Comparison of ENCODE assay signal across 18 cellular contexts in the genomic region with DNA sequence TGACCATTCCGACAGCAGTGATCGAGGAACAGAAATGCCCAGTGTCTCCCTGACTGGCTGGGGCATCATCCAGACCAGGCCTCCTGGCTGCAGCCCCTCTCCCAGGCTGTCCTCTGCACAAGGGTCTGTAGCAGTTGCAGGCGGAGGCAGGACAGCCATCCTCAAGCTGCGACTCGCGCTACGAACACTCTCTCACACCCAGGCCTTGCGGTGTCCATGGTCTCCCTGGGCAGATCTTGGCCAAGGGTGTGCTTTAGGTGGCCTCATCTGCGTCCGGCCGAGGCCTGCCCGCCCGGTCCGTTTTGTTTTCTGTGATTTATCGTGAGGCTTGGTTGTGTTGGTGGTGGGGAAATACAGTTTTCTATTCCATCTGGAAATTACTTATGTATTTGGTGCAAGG. TPM values are rescaled to one million over a fixed set of nuclear protein-coding genes. Genes with fewer than 3 reads are reported as not detected.
DNase-seq lines count a peak whose midpoint lies in the region; ATAC-seq and TF ChIP-seq lines count a peak whose summit lies in the region.
"Had no signal": no experiment of that assay in that cellular context is flagged by ENCODE, and none has a peak within 500 bp of the region (broad histone marks: within the 10 kb centered on the region; RNA-seq: fewer than 3 reads in every experiment).

No MANE protein-coding gene starts in this region.

- H3K27me3 Mint-ChIP-seq in nephron progenitor cell (ENCODE audit: low read depth, poor library complexity) (peaks cover 28% of the 10 kb centered on the region), type B pancreatic cell (peaks cover 34% of the 10 kb centered on the region)

- no peaks in the 10 kb centered on the region for H3K4me1 ChIP-seq in right cardiac atrium (ENCODE audit: control insufficient read depth, insufficient read depth, low read length)

- TF ChIP-seq CTCF in nephron progenitor cell (IDR thresholded peaks at IDR 0.05) (no peak), type B pancreatic cell (conservative IDR thresholded peaks at IDR 0.05) (no peak)

- H3K9me3 ChIP-seq in right cardiac atrium (ENCODE audit: control insufficient read depth, low read length) = no peaks in the 10 kb centered on the region
- H3K9me3 ChIP-seq: Caco-2 had no signal

- H3K4me1 Mint-ChIP-seq in nephron progenitor cell = peaks cover 37% of the 10 kb centered on the region
- H3K4me1 Mint-ChIP-seq in type B pancreatic cell (ENCODE audit: unreplicated experiment) = peaks cover 22% of the 10 kb centered on the region

- H3K9me3 Mint-ChIP-seq in nephron progenitor cell (peaks cover 13% of the 10 kb centered on the region), type B pancreatic cell (no peaks in the 10 kb centered on the region)
- H3K9me3 Mint-ChIP-seq: CD4-positive, CD25-positive, alpha-beta regulatory T cell; CD8-positive, alpha-beta T cell had no signal

- H3K4me3 Mint-ChIP-seq in nephron progenitor cell = no peak overlapping the region
- H3K4me3 Mint-ChIP-seq in type B pancreatic cell = no peak overlapping the region
- H3K4me3 Mint-ChIP-seq: B cell; CD4-positive, CD25-positive, alpha-beta regulatory T cell; CD8-positive, alpha-beta T cell; GM23338 had no signal

- DNase-seq in right cardiac atrium = peak in 2 of 3 donors; percentile 8 to 39
- DNase-seq in cardiac septum (ENCODE audit: low spot score) = no peak
- DNase-seq in nephron progenitor cell = no peak
- no peak for DNase-seq in type B pancreatic cell (ENCODE audit: extremely low spot score, unreplicated experiment)
- DNase-seq in kidney glomerular epithelial cell (lab: John Stamatoyannopoulos, UW) = no peak
- DNase-seq in HuH-7 (ENCODE audit: low spot score) = no peak
- DNase-seq: Caco-2; CD4-positive, CD25-positive, alpha-beta regulatory T cell; CD8-positive, alpha-beta T cell; DMS153; DND-41; HCEC 1CT had no signal

- H3K36me3 Mint-ChIP-seq in nephron progenitor cell (ENCODE audit: low read depth) (peaks cover 11% of the 10 kb centered on the region), type B pancreatic cell (peaks cover 6% of the 10 kb centered on the region)
- H3K36me3 Mint-ChIP-seq: CD4-positive, CD25-positive, alpha-beta regulatory T cell had no signal

- WGBS in right cardiac atrium = 92% methylated on average over 15 of the region's 15 CpGs

- H3K4me3 ChIP-seq in right cardiac atrium (ENCODE audit: low read length) = no peak overlapping the region
- H3K4me3 ChIP-seq: BLaER1, GM23338 had no signal

- intact Hi-C loops in right cardiac atrium (cut with DNase I) = loop anchor here in 1 of 4 donors (10.0 kb wide), 1 partner anchor 95 kb away; no protein-coding TSS in a partner anchor
- intact Hi-C loops in cardiac septum (cut with DNase I) = loop anchor here (10.0 kb wide), 2 partner anchors 85 to 115 kb away; a partner anchor contains a TSS

- no peak overlapping the region for H3K27ac ChIP-seq in right cardiac atrium (ENCODE audit: low read length)
- H3K27ac ChIP-seq: 22Rv1, BLaER1, C4-2B had no signal

- H3K27ac Mint-ChIP-seq in nephron progenitor cell (peak overlapping the region; percentile 45), type B pancreatic cell (peak overlapping the region; percentile 87)
- H3K27ac Mint-ChIP-seq: B cell; CD4-positive, CD25-positive, alpha-beta regulatory T cell; CD8-positive, alpha-beta T cell; GM23338 had no signal

- no peaks in the 10 kb centered on the region for H3K27me3 ChIP-seq in right cardiac atrium (ENCODE audit: control insufficient read depth, insufficient read depth)
- H3K27me3 ChIP-seq: BLaER1 had no signal

- no peak for ATAC-seq in right cardiac atrium
- ATAC-seq: CD8-positive, alpha-beta T cell; GM23338 had no signal

RNA-seq across cellular contexts. Expression of a gene that starts 15.7 kb away (rescaled TPM):
- total RNA-seq in right cardiac atrium (1 to 10 TPM; 1.6 to 3.5 (median 2.0) TPM), cardiac septum (0.83 TPM), type B pancreatic cell (ENCODE audit: low replicate concordance) (26.9 and 45.0 TPM in 2 replicates)
- 1.00 TPM for polyA plus RNA-seq in right cardiac atrium
- total RNA-seq: CD4-positive, CD25-positive, alpha-beta regulatory T cell had no signal
- polyA plus RNA-seq: AG04450 had no signal

RNA-seq across cellular contexts. Expression of a gene that starts 41.8 kb away (rescaled TPM):
- total RNA-seq in right cardiac atrium = 100 to 1,000 TPM; 198 to 323 (median 274) TPM
- polyA plus RNA-seq in right cardiac atrium = 210 TPM
- 157 TPM for total RNA-seq in cardiac septum
- 23.8 and 114 TPM in 2 replicates for total RNA-seq in type B pancreatic cell (ENCODE audit: low replicate concordance)

RNA-seq across cellular contexts. Expression of a gene that starts 44.6 kb away (rescaled TPM):
- 10 to 100 TPM in 3 of 4 donors, 1 to 10 TPM in 1; 8.8 to 12.0 (median 11.6) TPM for total RNA-seq in right cardiac atrium
- 10.3 TPM for polyA plus RNA-seq in right cardiac atrium
- total RNA-seq in cardiac septum = 7.3 TPM
- total RNA-seq in type B pancreatic cell (ENCODE audit: low replicate concordance) = 18.5 and 24.7 TPM in 2 replicates

Comparison
In these comparisons a context has a peak if more than half of its experiments do, and no peak if none do; other contexts are left out.
1. DNase-seq: peak in right cardiac atrium (2 of 3); none in cardiac septum (single experiment), nephron progenitor cell (single experiment), type B pancreatic cell (single experiment), kidney glomerular epithelial cell (single experiment) and HuH-7 (single experiment).